ENCODE assay signal across 13 cellular contexts in the genomic region with DNA sequence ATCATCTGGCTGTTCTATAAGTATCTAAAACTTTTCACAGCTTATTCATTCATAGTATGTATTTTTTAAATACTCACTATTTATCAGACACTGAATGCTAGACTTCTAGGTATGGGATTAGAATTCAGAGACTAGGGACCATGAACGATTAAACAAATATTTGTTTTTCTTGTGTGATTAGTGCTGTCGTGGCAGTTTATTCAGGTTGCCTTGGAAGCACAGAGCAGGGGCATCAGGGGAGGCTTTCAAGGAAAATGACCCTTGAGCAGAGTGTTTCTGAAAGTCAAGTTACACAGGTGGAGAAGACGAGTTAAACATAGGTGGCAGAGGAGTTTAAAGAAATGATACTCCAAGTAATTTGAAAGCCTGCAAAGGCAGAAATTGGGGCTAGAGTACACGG. TPM values are rescaled to one million over a fixed set of nuclear protein-coding genes. Genes with fewer than 3 reads are reported as not detected.
DNase-seq lines count a peak whose midpoint lies in the region; ATAC-seq and TF ChIP-seq lines count a peak whose summit lies in the region.
"Had no signal": no experiment of that assay in that cellular context is flagged by ENCODE, and none has a peak within 500 bp of the region (broad histone marks: within the 10 kb centered on the region; RNA-seq: fewer than 3 reads in every experiment).

No MANE protein-coding gene starts in this region.

- H3K36me3 ChIP-seq in right lobe of liver (no peaks in the 10 kb centered on the region), breast epithelium (no peaks in the 10 kb centered on the region)
- H3K36me3 ChIP-seq: HAP-1, stomach had no signal

- H3K4me3 ChIP-seq in right lobe of liver (no peak overlapping the region), breast epithelium (no peak overlapping the region)
- H3K4me3 ChIP-seq: HAP-1, stomach had no signal

- H3K4me1 ChIP-seq in right lobe of liver (peaks cover 0 to 44% (median 16%) of the 10 kb centered on the region in 4 donors), breast epithelium (no peaks in the 10 kb centered on the region)

- TF ChIP-seq CTCF in right lobe of liver (IDR thresholded peaks at IDR 0.05) (no peak), breast epithelium (IDR thresholded peaks at IDR 0.05) (no peak)

- H3K27ac ChIP-seq in right lobe of liver (no peak overlapping the region), breast epithelium (no peak overlapping the region)
- H3K27ac ChIP-seq: stomach had no signal

- in situ Hi-C loops in Caki2 (cut with HindIII; ENCODE audit: low pct_unique_long_range_greater_than_20kb, low sequenced_read_pairs) = no loop called here

- TF ChIP-seq POLR2A in right lobe of liver (IDR thresholded peaks at IDR 0.05) = no peak
- no peak for TF ChIP-seq POLR2A in breast epithelium (IDR thresholded peaks at IDR 0.05)

- intact Hi-C loops in right lobe of liver (cut with DNase I) (no loop called here), breast epithelium (cut with DNase I; ENCODE audit: low total_unique reads) (no loop called here)

- DNase-seq in Caki2 (ENCODE audit: low read depth) = peak; percentile 3
- DNase-seq in NCI-H146 (lab: John Stamatoyannopoulos, UW) = peak; percentile 89
- DNase-seq in NCI-H774 (lab: John Stamatoyannopoulos, UW) = peak; percentile 47
- DNase-seq in right lobe of liver = no peak
- DNase-seq in ecto neural progenitor cell (ENCODE audit: low spot score) = no peak
- no peak for DNase-seq in stimulated activated naive CD4-positive, alpha-beta T cell treated with Interleukin-2 at 50 U/mL for 16 hours (lab: John Stamatoyannopoulos, UW)
- no peak for DNase-seq in stimulated activated CD4-positive, alpha-beta T cell treated with anti-CD3 and anti-CD28 coated beads, Interleukin-2, amount 100 ng/mL, for 24 hours
- no peak for DNase-seq in breast epithelium (ENCODE audit: low spot score in 2 of 2)
- DNase-seq: activated naive CD4-positive, alpha-beta T cell treated with anti-CD3 and anti-CD28 coated beads, Interleukin-2, amount 10 ng/mL, durations not matched to agents 7 days and 5 days; activated T-cell treated with anti-CD3 and anti-CD28 coated beads for 4 hours; immature natural killer cell; stomach had no signal

- H3K27me3 ChIP-seq in right lobe of liver (no peaks in the 10 kb centered on the region), breast epithelium (no peaks in the 10 kb centered on the region)
- H3K27me3 ChIP-seq: stomach had no signal

- 35% methylated on average over 4 of the region's 4 CpGs for WGBS in right lobe of liver (ENCODE audit: insufficient coverage, low coverage, low lambda C conversion rate, missing lambda C conversion rate)

- ATAC-seq in right lobe of liver = peak; percentile 51 to 89 (median 64)

- no peaks in the 10 kb centered on the region for H3K9me3 ChIP-seq in right lobe of liver
- H3K9me3 ChIP-seq in breast epithelium = no peaks in the 10 kb centered on the region
- H3K9me3 ChIP-seq: HAP-1, stomach had no signal

RNA-seq across cellular contexts. Expression of a gene that starts 5.7 kb away (rescaled TPM):
- total RNA-seq in Caki2 (2014; rRNA removed; shearing (Covaris generic); ENCODE audit: low replicate concordance) = 7.6 and 12.0 TPM in 2 replicates
- total RNA-seq in right lobe of liver (10 to 100 TPM; 10.6 to 14.8 (median 12.3) TPM), breast epithelium (10 to 100 TPM; 25.3 to 71.4 (median 49.2) TPM)

Comparison
In these comparisons a context has a peak if more than half of its experiments do, and no peak if none do; other contexts are left out.
1. DNase-seq: peak in Caki2 (single experiment), NCI-H146 (single experiment) and NCI-H774 (single experiment); none in right lobe of liver (0 of 3), ecto neural progenitor cell (single experiment), stimulated activated naive CD4-positive, alpha-beta T cell treated with Interleukin-2 at 50 U/mL for 16 hours (single experiment), stimulated activated CD4-positive, alpha-beta T cell treated with anti-CD3 and anti-CD28 coated beads, Interleukin-2, amount 100 ng/mL, for 24 hours (0 of 2) and breast epithelium (0 of 2).